Comparison of ENCODE assay signal across 13 cellular contexts in genomic region chr9:98726735-98727134, GRCh38. TPM values are rescaled to one million over a fixed set of nuclear protein-coding genes. Genes with fewer than 3 reads are reported as not detected.
DNase-seq lines count a peak whose midpoint lies in the region; ATAC-seq and TF ChIP-seq lines count a peak whose summit lies in the region.
"Had no signal": no experiment of that assay in that cellular context is flagged by ENCODE, and none has a peak within 500 bp of the region (broad histone marks: within the 10 kb centered on the region; RNA-seq: fewer than 3 reads in every experiment).

No MANE protein-coding gene starts in this region.

- peaks cover 7% of the 10 kb centered on the region; the same call in 2 of the 3 replicates for H3K4me1 Mint-ChIP-seq in GM23338
- H3K4me1 Mint-ChIP-seq: CD4-positive, alpha-beta memory T cell; stimulated activated naive CD8-positive, alpha-beta T cell treated with anti-CD3 and anti-CD28 coated beads, Interleukin-15, amount 100 ng/mL, for 72 hours had no signal

- no peaks in the 10 kb centered on the region for H3K36me3 ChIP-seq in GM23338 (ENCODE audit: insufficient read depth)

- no peaks in the 10 kb centered on the region for H4K20me1 ChIP-seq in GM23338 (replicated peaks; ENCODE audit: insufficient read depth)

- H3F3A ChIP-seq in GM23338 (replicated peaks; ENCODE audit: low read depth), result no peaks in the 10 kb centered on the region

- H2AFZ ChIP-seq in GM23338, result no peak overlapping the region

- no peak for ATAC-seq in GM23338
- ATAC-seq in left ventricle myocardium superior, result peak; percentile 62
- ATAC-seq in activated CD4-positive, CD25-positive, alpha-beta regulatory T cell treated with anti-CD3 and anti-CD28 coated beads, Interleukin-2, amount 50 U/mL, for 24 hours, result no peak
- no peak for ATAC-seq in GM19395 (IDR thresholded peaks at IDR 0.05; ENCODE audit: unreplicated experiment)
- ATAC-seq: esophagus mucosa; stimulated activated naive CD8-positive, alpha-beta T cell treated with anti-CD3 and anti-CD28 coated beads, Interleukin-15, amount 100 ng/mL, for 72 hours had no signal

- no peaks in the 10 kb centered on the region for H3K9me3 Mint-ChIP-seq in GM23338
- H3K9me3 Mint-ChIP-seq: stimulated activated naive CD8-positive, alpha-beta T cell treated with anti-CD3 and anti-CD28 coated beads, Interleukin-15, amount 100 ng/mL, for 72 hours had no signal

- no peak overlapping the region for H3K4me2 ChIP-seq in GM23338

- H3K27ac Mint-ChIP-seq in GM23338, result no peak overlapping the region
- H3K27ac Mint-ChIP-seq: CD4-positive, alpha-beta memory T cell; stimulated activated naive CD8-positive, alpha-beta T cell treated with anti-CD3 and anti-CD28 coated beads, Interleukin-15, amount 100 ng/mL, for 72 hours had no signal

- H3K27me3 Mint-ChIP-seq in GM23338 (ENCODE audit: insufficient read depth, low read depth, poor library complexity), result peaks cover 19% of the 10 kb centered on the region

- intact Hi-C loops in left ventricle myocardium superior (cut with micrococcal nuclease), result no loop called here

- DNase-seq in A172 (ENCODE audit: low spot score) (peak; percentile 24), GM23338 (ENCODE audit: low spot score) (peak; percentile 17), RPMI7951 (ENCODE audit: low read depth) (peak; percentile 14), left ventricle myocardium superior (no peak), NCI-H2196 (lab: John Stamatoyannopoulos, UW; ENCODE audit: unreplicated experiment) (no peak)
- no peak for DNase-seq in stimulated activated naive CD4-positive, alpha-beta T cell treated with Interleukin-2 at 50 U/mL for 16 hours (lab: John Stamatoyannopoulos, UW)
- DNase-seq: CD4-positive, alpha-beta memory T cell; NCI-H1436 treated with DMSO at 0.1 percent for 48 hours; stimulated activated naive CD8-positive, alpha-beta T cell treated with anti-CD3 and anti-CD28 coated beads, Interleukin-15, amount 100 ng/mL, for 72 hours had no signal

- H3K4me1 ChIP-seq in GM23338 (ENCODE audit: insufficient read depth), result 0 out of 2 replicates have a peak, but pooled peaks cover 5% of the 10 kb centered on the region

- H3K9me2 ChIP-seq in GM23338 (ENCODE audit: insufficient read depth), result no peaks in the 10 kb centered on the region

- no peak overlapping the region for H3K4me3 Mint-ChIP-seq in GM23338
- H3K4me3 Mint-ChIP-seq: CD4-positive, alpha-beta memory T cell; stimulated activated naive CD8-positive, alpha-beta T cell treated with anti-CD3 and anti-CD28 coated beads, Interleukin-15, amount 100 ng/mL, for 72 hours had no signal

- TF ChIP-seq CTCF in GM23338 (conservative IDR thresholded peaks at IDR 0.05; ENCODE audit: low read depth in 2 of 2), result no peak

- no peak overlapping the region for H3K4me3 ChIP-seq in GM23338
- H3K4me3 ChIP-seq: SK-N-MC had no signal

- no peak overlapping the region for H3K27ac ChIP-seq in GM23338 (ENCODE audit: low read depth)
- H3K27ac ChIP-seq: SK-N-MC had no signal

- no peaks in the 10 kb centered on the region for H3K27me3 ChIP-seq in GM23338 (ENCODE audit: insufficient read depth)

- no peaks in the 10 kb centered on the region for H3K36me3 Mint-ChIP-seq in GM23338 (ENCODE audit: low read depth)
- H3K36me3 Mint-ChIP-seq: CD4-positive, alpha-beta memory T cell had no signal

- no peaks in the 10 kb centered on the region for H3K79me2 ChIP-seq in GM23338 (replicated peaks; ENCODE audit: insufficient read depth)

TF ChIP-seq in GM23338, 12 proteins besides CTCF, POLR2A, EP300 and RAD21:
- TF ChIP-seq ETS1 (IDR thresholded peaks at IDR 0.05), result no peak
- no peak for TF ChIP-seq JUNB (IDR thresholded peaks at IDR 0.05; ENCODE audit: unreplicated experiment)
- no peak for TF ChIP-seq POLR2AphosphoS5 (IDR thresholded peaks at IDR 0.05; ENCODE audit: low read depth)
- no peak for TF ChIP-seq ZNF114 (CRISPR knock-in tag; IDR thresholded peaks at IDR 0.05)
- TF ChIP-seq, protein P1, sequence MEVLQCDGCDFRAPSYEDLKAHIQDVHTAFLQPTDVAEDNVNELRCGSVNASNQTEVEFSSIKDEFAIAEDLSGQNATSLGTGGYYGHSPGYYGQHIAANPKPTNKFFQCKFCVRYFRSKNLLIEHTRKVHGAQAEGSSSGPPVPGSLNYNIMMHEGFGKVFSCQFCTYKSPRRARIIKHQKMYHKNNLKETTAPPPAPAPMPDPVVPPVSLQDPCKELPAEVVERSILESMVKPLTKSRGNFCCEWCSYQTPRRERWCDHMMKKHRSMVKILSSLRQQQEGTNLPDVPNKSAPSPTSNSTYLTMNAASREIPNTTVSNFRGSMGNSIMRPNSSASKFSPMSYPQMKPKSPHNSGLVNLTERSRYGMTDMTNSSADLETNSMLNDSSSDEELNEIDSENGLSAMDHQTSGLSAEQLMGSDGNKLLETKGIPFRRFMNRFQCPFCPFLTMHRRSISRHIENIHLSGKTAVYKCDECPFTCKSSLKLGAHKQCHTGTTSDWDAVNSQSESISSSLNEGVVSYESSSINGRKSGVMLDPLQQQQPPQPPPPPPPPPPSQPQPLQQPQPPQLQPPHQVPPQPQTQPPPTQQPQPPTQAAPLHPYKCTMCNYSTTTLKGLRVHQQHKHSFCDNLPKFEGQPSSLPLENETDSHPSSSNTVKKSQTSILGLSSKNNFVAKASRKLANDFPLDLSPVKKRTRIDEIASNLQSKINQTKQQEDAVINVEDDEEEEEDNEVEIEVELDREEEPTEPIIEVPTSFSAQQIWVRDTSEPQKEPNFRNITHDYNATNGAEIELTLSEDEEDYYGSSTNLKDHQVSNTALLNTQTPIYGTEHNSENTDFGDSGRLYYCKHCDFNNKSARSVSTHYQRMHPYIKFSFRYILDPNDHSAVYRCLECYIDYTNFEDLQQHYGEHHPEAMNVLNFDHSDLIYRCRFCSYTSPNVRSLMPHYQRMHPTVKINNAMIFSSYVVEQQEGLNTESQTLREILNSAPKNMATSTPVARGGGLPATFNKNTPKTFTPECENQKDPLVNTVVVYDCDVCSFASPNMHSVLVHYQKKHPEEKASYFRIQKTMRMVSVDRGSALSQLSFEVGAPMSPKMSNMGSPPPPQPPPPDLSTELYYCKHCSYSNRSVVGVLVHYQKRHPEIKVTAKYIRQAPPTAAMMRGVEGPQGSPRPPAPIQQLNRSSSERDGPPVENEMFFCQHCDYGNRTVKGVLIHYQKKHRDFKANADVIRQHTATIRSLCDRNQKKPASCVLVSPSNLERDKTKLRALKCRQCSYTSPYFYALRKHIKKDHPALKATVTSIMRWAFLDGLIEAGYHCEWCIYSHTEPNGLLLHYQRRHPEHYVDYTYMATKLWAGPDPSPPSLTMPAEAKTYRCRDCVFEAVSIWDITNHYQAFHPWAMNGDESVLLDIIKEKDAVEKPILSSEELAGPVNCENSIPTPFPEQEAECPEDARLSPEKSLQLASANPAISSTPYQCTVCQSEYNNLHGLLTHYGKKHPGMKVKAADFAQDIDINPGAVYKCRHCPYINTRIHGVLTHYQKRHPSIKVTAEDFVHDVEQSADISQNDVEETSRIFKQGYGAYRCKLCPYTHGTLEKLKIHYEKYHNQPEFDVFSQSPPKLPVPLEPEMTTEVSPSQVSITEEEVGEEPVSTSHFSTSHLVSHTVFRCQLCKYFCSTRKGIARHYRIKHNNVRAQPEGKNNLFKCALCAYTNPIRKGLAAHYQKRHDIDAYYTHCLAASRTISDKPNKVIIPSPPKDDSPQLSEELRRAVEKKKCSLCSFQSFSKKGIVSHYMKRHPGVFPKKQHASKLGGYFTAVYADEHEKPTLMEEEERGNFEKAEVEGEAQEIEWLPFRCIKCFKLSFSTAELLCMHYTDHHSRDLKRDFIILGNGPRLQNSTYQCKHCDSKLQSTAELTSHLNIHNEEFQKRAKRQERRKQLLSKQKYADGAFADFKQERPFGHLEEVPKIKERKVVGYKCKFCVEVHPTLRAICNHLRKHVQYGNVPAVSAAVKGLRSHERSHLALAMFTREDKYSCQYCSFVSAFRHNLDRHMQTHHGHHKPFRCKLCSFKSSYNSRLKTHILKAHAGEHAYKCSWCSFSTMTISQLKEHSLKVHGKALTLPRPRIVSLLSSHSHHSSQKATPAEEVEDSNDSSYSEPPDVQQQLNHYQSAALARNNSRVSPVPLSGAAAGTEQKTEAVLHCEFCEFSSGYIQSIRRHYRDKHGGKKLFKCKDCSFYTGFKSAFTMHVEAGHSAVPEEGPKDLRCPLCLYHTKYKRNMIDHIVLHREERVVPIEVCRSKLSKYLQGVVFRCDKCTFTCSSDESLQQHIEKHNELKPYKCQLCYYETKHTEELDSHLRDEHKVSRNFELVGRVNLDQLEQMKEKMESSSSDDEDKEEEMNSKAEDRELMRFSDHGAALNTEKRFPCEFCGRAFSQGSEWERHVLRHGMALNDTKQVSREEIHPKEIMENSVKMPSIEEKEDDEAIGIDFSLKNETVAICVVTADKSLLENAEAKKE (CRISPR knock-in tag; IDR thresholded peaks at IDR 0.05), result no peak
- no peak for TF ChIP-seq ZNF331 (CRISPR knock-in tag; IDR thresholded peaks at IDR 0.05; ENCODE audit: low read depth)
TF ChIP-seq in GM23338: peak in this region for 0.

RNA-seq across cellular contexts. Expression of gene GABBR2, which starts 18.0 kb away (rescaled TPM):
- 0.69 and 0.74 TPM in 2 replicates for total RNA-seq in A172 (2014; rRNA removed; shearing (Covaris generic))
- total RNA-seq in GM23338 (2014; rRNA removed; shearing (Covaris generic)), result 0.50 and 1.3 TPM in 2 replicates
- polyA plus RNA-seq in GM23338 (2016; fragmentation: Nextera tagmentation; extraction: Ambion mirVana), result 0.49 and 0.89 TPM in 2 replicates
- not detected in 2 replicates for total RNA-seq in RPMI7951 (2014; rRNA removed; shearing (Covaris generic))
- 0.62 TPM for total RNA-seq in left ventricle myocardium superior
- total RNA-seq: CD4-positive, alpha-beta memory T cell; esophagus mucosa had no signal
- polyA plus RNA-seq: CD4-positive, alpha-beta memory T cell had no signal

Comparison
In these comparisons a context has a peak if more than half of its experiments do, and no peak if none do; other contexts are left out.
1. DNase-seq: peak in A172 (single experiment), GM23338 (single experiment) and RPMI7951 (single experiment); none in left ventricle myocardium superior (single experiment), NCI-H2196 (single experiment) and stimulated activated naive CD4-positive, alpha-beta T cell treated with Interleukin-2 at 50 U/mL for 16 hours (single experiment).